In the genomic region with DNA sequence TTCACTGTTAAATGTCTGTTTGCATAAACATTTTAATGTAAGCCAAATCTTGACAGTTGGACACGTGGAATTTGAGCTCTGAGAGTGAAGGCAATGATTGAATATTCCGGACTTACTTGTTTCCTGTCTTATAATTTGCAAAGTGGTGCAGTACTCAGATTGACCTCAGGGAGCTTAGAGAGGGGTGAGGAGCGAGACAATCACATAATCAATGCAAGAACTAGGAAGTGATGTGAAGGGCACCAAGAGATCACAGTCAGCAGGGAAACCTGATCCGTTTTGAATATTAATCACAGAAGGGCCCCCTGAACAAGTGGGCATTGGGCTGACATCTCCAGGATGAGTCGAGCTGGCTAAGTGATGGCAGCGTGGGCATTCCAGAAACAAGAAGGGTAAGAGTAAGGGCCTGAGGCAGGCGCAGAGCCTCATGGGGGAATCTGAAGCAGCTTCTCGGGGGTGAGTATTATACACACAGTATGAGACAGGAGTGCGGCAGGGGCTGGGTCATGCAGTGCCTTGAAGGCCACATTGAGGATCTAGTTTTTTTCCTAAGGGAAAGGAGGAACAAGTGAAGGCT, we compare ENCODE assay signal across 10 cellular contexts. TPM values are rescaled to one million over a fixed set of nuclear protein-coding genes. Genes with fewer than 3 reads are reported as not detected.
A peak's percentile ranks its signal among the peaks of the same experiment; 100 is the strongest.
DNase-seq lines count a peak whose midpoint lies in the region; ATAC-seq and TF ChIP-seq lines count a peak whose summit lies in the region.
"Had no signal": no experiment of that assay in that cellular context is flagged by ENCODE, and none has a peak within 500 bp of the region (broad histone marks: within the 10 kb centered on the region; RNA-seq: fewer than 3 reads in every experiment).

No MANE protein-coding gene starts in this region.

- H3K27ac ChIP-seq in IMR-90 (ENCODE audit: insufficient read depth, low read length) = no peak overlapping the region
- no peak overlapping the region for H3K27ac ChIP-seq in liver (ENCODE audit: low read depth in 1 of 2, low read length in 2 of 2)

- H3K9ac ChIP-seq in IMR-90 (ENCODE audit: low read depth, low read length) = no peak overlapping the region
- H3K9ac ChIP-seq in liver (ENCODE audit: low read depth in 1 of 2, low read length in 2 of 2) = no peak overlapping the region

- no peaks in the 10 kb centered on the region for H3K9me3 Mint-ChIP-seq in CD14-positive monocyte
- H3K9me3 Mint-ChIP-seq: T-cell had no signal

- H3K36me3 Mint-ChIP-seq in CD14-positive monocyte = peaks cover 14 to 19% of the 10 kb centered on the region in 2 donors

- TF ChIP-seq RAD21 in IMR-90 (IDR thresholded peaks at IDR 0.05; ENCODE audit: low read length) (no peak), liver (IDR thresholded peaks at IDR 0.05) (peak in 1 of 2 donors; percentile 49)

- H4K91ac ChIP-seq in IMR-90 (ENCODE audit: insufficient read depth, low read depth, low read length) = no peak overlapping the region

- ATAC-seq in IMR-90 (ENCODE audit: low read depth) = no peak
- ATAC-seq in HG02970 (IDR thresholded peaks at IDR 0.05; ENCODE audit: low FRiP score, unreplicated experiment) = no peak

- H3K27me3 Mint-ChIP-seq in CD14-positive monocyte (ENCODE audit: low read depth in 3 of 3) = no peaks in the 10 kb centered on the region
- H3K27me3 Mint-ChIP-seq: activated naive CD8-positive, alpha-beta T cell; T-cell had no signal

- in situ Hi-C loops in IMR-90 (cut with MboI; ENCODE audit: low sequenced_read_pairs) = no loop called here

- H3K27ac Mint-ChIP-seq in CD14-positive monocyte = peak overlapping the region in 3 of 7 donors; percentile 11 to 12 (median 12)
- H3K27ac Mint-ChIP-seq: activated naive CD8-positive, alpha-beta T cell; T-cell had no signal

- peaks cover 14% of the 10 kb centered on the region for H3K4me1 ChIP-seq in IMR-90 (ENCODE audit: control insufficient read depth, insufficient read depth, low read length)
- peaks cover 0 to 15% (median 5%) of the 10 kb centered on the region in 4 donors for H3K4me1 ChIP-seq in liver (ENCODE audit: control insufficient read depth in 4 of 4, insufficient read depth in 4 of 4, low read length in 3 of 4)

- no peak overlapping the region for H3K23ac ChIP-seq in IMR-90 (ENCODE audit: low read depth, low read length)

- peak; percentile 39 for TF ChIP-seq CTCF in CD14-positive monocyte (IDR thresholded peaks at IDR 0.05)
- 0 out of 2 replicates have a peak, but pooled peaks have one; percentile 16 for TF ChIP-seq CTCF in IMR-90 (conservative IDR thresholded peaks at IDR 0.05; ENCODE audit: low read depth, low read length)
- TF ChIP-seq CTCF in WI38 (IDR thresholded peaks at IDR 0.05; ENCODE audit: low read depth, low read length) = peak; percentile 38
- peak; percentile 27 for TF ChIP-seq CTCF in liver (IDR thresholded peaks at IDR 0.05; ENCODE audit: low read depth, low read length, missing input control)

- DNase-seq in CD14-positive monocyte (ENCODE audit: low spot score) (no peak), IMR-90 (no peak), occipital lobe (lab: John Stamatoyannopoulos, UW) (no peak), globus pallidus (ENCODE audit: low spot score) (no peak), OCI-M1 (lab: John Stamatoyannopoulos, UW) (no peak)
- DNase-seq: T-cell had no signal

- no peaks in the 10 kb centered on the region for H3K27me3 ChIP-seq in IMR-90 (ENCODE audit: control insufficient read depth, insufficient read depth, low read length)
- no peaks in the 10 kb centered on the region for H3K27me3 ChIP-seq in liver (ENCODE audit: control insufficient read depth in 4 of 4, insufficient read depth in 4 of 4, low read length in 3 of 4)

- no peak overlapping the region for H2BK20ac ChIP-seq in IMR-90 (ENCODE audit: low read depth, low read length)

- H4K5ac ChIP-seq in IMR-90 (ENCODE audit: low read depth, low read length) = no peak overlapping the region

- H3K36me3 ChIP-seq in IMR-90 (ENCODE audit: control insufficient read depth, insufficient read depth, low read length) (no peaks in the 10 kb centered on the region), liver (ENCODE audit: control insufficient read depth in 4 of 4, insufficient read depth in 3 of 4, low read depth in 1 of 4, low read length in 3 of 4) (peaks cover 0 to 2% (median under 1%) of the 10 kb centered on the region in 4 donors)

- no TSS peak for BruUV-seq in IMR-90 (replicated peaks; lab: Mats Ljungman, UMichigan)

- no peak overlapping the region for H2BK5ac ChIP-seq in IMR-90 (ENCODE audit: low read depth, low read length, poor library complexity, severe bottlenecking)

- intact Hi-C loops in CD14-positive monocyte (cut with micrococcal nuclease) = no loop called here
- intact Hi-C loops in IMR-90 (cut with micrococcal nuclease) = no loop called here

- no peak overlapping the region for H3K56ac ChIP-seq in IMR-90 (ENCODE audit: extremely low read depth, insufficient read depth, low read length)

- no peak overlapping the region for H3K4me2 ChIP-seq in IMR-90 (ENCODE audit: low read depth, low read length)

- H2AK9ac ChIP-seq in IMR-90 (replicated peaks; ENCODE audit: low read depth, low read length, poor library complexity) = no peak overlapping the region

- H4K20me1 ChIP-seq in IMR-90 (ENCODE audit: insufficient read depth, low read length) = peaks cover 13% of the 10 kb centered on the region

- no peak overlapping the region for H4K8ac ChIP-seq in IMR-90 (ENCODE audit: low read depth in 2 of 2, low read length in 2 of 2)

- H3K14ac ChIP-seq in IMR-90 (replicated peaks; ENCODE audit: low read depth, low read length) = no peak overlapping the region

- peaks cover 19% of the 10 kb centered on the region for H3K4me1 Mint-ChIP-seq in CD14-positive monocyte

- POLR2A ChIA-PET in IMR-90 (lab: Charles Lee; ENCODE audit: unreplicated experiment) = interaction anchor here (0.9 kb wide), 1 partner anchor 91 kb away, joined by 3 read pairs; no protein-coding TSS in a partner anchor

- no peak overlapping the region for H3K18ac ChIP-seq in IMR-90 (ENCODE audit: low read depth, low read length)

- H3K4me3 Mint-ChIP-seq in CD14-positive monocyte = no peak overlapping the region
- H3K4me3 Mint-ChIP-seq: activated naive CD8-positive, alpha-beta T cell; T-cell had no signal

- CTCF ChIA-PET in IMR-90 (lab: Yijun Ruan, JAX) = interaction anchor here (0.6 to 1.1 kb wide), 4 partner anchors 10 to 209 kb away, joined by 3 to 4 read pairs (median 3); no protein-coding TSS in a partner anchor

- H3K4me3 ChIP-seq in IMR-90 (ENCODE audit: insufficient read depth, low read depth, low read length) (no peak overlapping the region), WI38 (ENCODE audit: low read depth, low read length) (no peak overlapping the region), liver (ENCODE audit: low read depth in 1 of 3, low read length in 3 of 3) (no peak overlapping the region)

- no peak overlapping the region for H2AK5ac ChIP-seq in IMR-90 (ENCODE audit: low read depth, low read length)

- WGBS in IMR-90 (ENCODE audit: extremely low coverage in 2 of 2, insufficient read length in 1 of 2), 2 experiments = 100% methylated on average over 4 of the region's 9 CpGs; no CpG with 5 or more reads in 1 of the 2 experiments
- WGBS in liver = 84% methylated on average over 9 of the region's 9 CpGs

- H2BK15ac ChIP-seq in IMR-90 (ENCODE audit: low read depth, low read length) = no peak overlapping the region; the same call in 2 of the 3 replicates

- no peak for TF ChIP-seq POLR2A in IMR-90 (IDR thresholded peaks at IDR 0.05; ENCODE audit: low read depth, low read length)

- peaks cover 10% of the 10 kb centered on the region for H3K9me1 ChIP-seq in IMR-90 (ENCODE audit: insufficient read depth, low read length)

- H2BK120ac ChIP-seq in IMR-90 (ENCODE audit: low read depth, low read length) = no peak overlapping the region

- peak overlapping the region; percentile 33 for H2AFZ ChIP-seq in IMR-90 (replicated peaks; ENCODE audit: low read length, poor library complexity)

- peaks cover 36 to 57% of the 10 kb centered on the region in 2 experiments for H3K79me1 ChIP-seq in IMR-90 (ENCODE audit: low read depth in 1 of 2, low read length in 2 of 2)

- no peak overlapping the region for H3K4ac ChIP-seq in IMR-90 (ENCODE audit: low read depth, low read length)

- H3K9me3 ChIP-seq in IMR-90 (ENCODE audit: control insufficient read depth, insufficient read depth, low read length) (no peaks in the 10 kb centered on the region), liver (ENCODE audit: control insufficient read depth in 4 of 4, low read length in 3 of 4) (no peaks in the 10 kb centered on the region)

- dilution Hi-C loops in IMR-90 (cut with HindIII; ENCODE audit: low sequenced_read_pairs, unreplicated experiment) = no loop called here

TF ChIP-seq in IMR-90, 13 proteins besides CTCF, POLR2A, EP300 and RAD21 (continues in another document):
- TF ChIP-seq RCOR1 (IDR thresholded peaks at IDR 0.05; ENCODE audit: insufficient replicate concordance, low read length) (no peak), CHD1 (IDR thresholded peaks at IDR 0.05; ENCODE audit: low read depth, low read length) (no peak), BHLHE40 (IDR thresholded peaks at IDR 0.05; ENCODE audit: low read depth, low read length) (no peak), RFX5 (IDR thresholded peaks at IDR 0.05; ENCODE audit: low read depth, low read length) (no peak), SMC3 (IDR thresholded peaks at IDR 0.05; ENCODE audit: low read depth, low read length) (no peak)

TF ChIP-seq in liver, 16 proteins besides CTCF, POLR2A, EP300 and RAD21 (continues in another document):
- no peak for TF ChIP-seq HNF4G (IDR thresholded peaks at IDR 0.05)
- TF ChIP-seq, protein P1, sequence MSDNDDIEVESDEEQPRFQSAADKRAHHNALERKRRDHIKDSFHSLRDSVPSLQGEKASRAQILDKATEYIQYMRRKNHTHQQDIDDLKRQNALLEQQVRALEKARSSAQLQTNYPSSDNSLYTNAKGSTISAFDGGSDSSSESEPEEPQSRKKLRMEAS (IDR thresholded peaks at IDR 0.05) = no peak

RNA-seq across cellular contexts. Expression of a gene that starts 26.1 kb away (rescaled TPM):
- polyA plus RNA-seq in CD14-positive monocyte (1 to 10 TPM; 6.5 to 8.7 TPM), IMR-90 (2012; rRNA removed) (17.1 and 18.2 TPM in 2 replicates), liver (10 to 100 TPM; 15.9 to 22.9 TPM)
- total RNA-seq in IMR-90 (2012; rRNA removed) (21.9 and 24.4 TPM in 2 replicates), liver (10 to 100 TPM; 33.5 to 39.8 TPM), occipital lobe (28.2 TPM)
- 9.4 and 10.0 TPM in 2 replicates for polyA plus RNA-seq in IMR-90 (2012; cell fraction: cytosol; rRNA removed)
- 6.9 and 17.6 TPM in 2 replicates for polyA plus RNA-seq in IMR-90 (2012; cell fraction: nucleus; rRNA removed; ENCODE audit: low replicate concordance)
